13 cellular contexts compared by ENCODE assay signal in the genomic region with DNA sequence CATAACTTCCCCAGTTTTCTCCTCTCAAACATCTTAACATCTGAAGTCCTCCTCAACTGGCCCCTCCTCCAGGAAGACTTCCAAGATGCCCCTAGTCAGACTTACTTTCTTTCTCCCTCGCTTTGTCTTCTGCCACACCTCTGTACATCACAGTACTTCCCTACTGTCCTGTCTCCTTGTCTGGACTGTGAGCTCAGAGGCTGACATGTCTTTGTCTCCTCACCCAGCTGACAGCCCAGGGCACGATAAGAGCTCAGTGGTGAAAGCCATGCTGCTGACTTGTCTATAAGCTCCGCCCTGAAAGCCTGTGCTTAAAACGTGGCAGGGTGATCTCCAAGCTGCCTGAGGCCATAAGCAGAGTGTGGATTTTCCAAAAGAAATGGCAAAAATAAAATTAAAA. TPM values are rescaled to one million over a fixed set of nuclear protein-coding genes. Genes with fewer than 3 reads are reported as not detected.
DNase-seq lines count a peak whose midpoint lies in the region; ATAC-seq and TF ChIP-seq lines count a peak whose summit lies in the region.
"Had no signal": no experiment of that assay in that cellular context is flagged by ENCODE, and none has a peak within 500 bp of the region (broad histone marks: within the 10 kb centered on the region; RNA-seq: fewer than 3 reads in every experiment).

No MANE protein-coding gene starts in this region.

- no peak for TF ChIP-seq CTCF in fibroblast of lung (conservative IDR thresholded peaks at IDR 0.05 in 1 of 2, IDR thresholded peaks at IDR 0.05 in 1 of 2; ENCODE audit: low read depth in 1 of 2, low read length in 2 of 2)
- no peak for TF ChIP-seq CTCF in mucosa of descending colon (IDR thresholded peaks at IDR 0.05)

- H3K4me1 Mint-ChIP-seq in activated T-cell treated with anti-CD3 and anti-CD28 coated beads, Interleukin-2, amount 50 U/mL, for 24 hours (ENCODE audit: low read depth), result no peaks in the 10 kb centered on the region
- H3K4me1 Mint-ChIP-seq: activated CD4-positive, alpha-beta memory T cell treated with anti-CD3 and anti-CD28 coated beads, Interleukin-2, amount 10 ng/mL, durations not matched to agents 7 days and 5 days had no signal

- H3K4me2 ChIP-seq in fibroblast of lung (ENCODE audit: extremely low read depth, insufficient read depth, low read length), result peak overlapping the region; percentile 42

- DNase-seq in Daoy (ENCODE audit: low read depth) (peak; percentile 85), SK-N-DZ (ENCODE audit: low spot score) (peak; percentile 76), fibroblast of lung (ENCODE audit: low read depth in 2 of 2) (peak; percentile 80 to 84), mucosa of descending colon (no peak), G401 (ENCODE audit: low spot score) (no peak), pons (ENCODE audit: low spot score) (no peak), SHP77 treated with DMSO at 0.1 percent for 48 hours (lab: John Stamatoyannopoulos, UW) (no peak)
- no peak for DNase-seq in activated T-cell treated with anti-CD3 and anti-CD28 coated beads, Interleukin-2, amount 50 U/mL, for 24 hours
- DNase-seq: activated CD4-positive, alpha-beta memory T cell treated with anti-CD3 and anti-CD28 coated beads, Interleukin-2, amount 10 ng/mL, durations not matched to agents 7 days and 5 days; GOT3; NCI-H1048; ovary had no signal

- peak overlapping the region; percentile 70 for H2AFZ ChIP-seq in fibroblast of lung (ENCODE audit: low read length)

- H3K36me3 ChIP-seq in fibroblast of lung (ENCODE audit: control insufficient read depth, insufficient read depth, low read length) (no peaks in the 10 kb centered on the region), mucosa of descending colon (ENCODE audit: low read depth) (no peaks in the 10 kb centered on the region)
- H3K36me3 ChIP-seq: ovary had no signal

- no peaks in the 10 kb centered on the region for H4K20me1 ChIP-seq in fibroblast of lung (ENCODE audit: control insufficient read depth, extremely low read depth, insufficient read depth, low read length)

- no peak overlapping the region for H3K27ac Mint-ChIP-seq in activated T-cell treated with anti-CD3 and anti-CD28 coated beads, Interleukin-2, amount 50 U/mL, for 24 hours
- H3K27ac Mint-ChIP-seq: activated CD4-positive, alpha-beta memory T cell treated with anti-CD3 and anti-CD28 coated beads, Interleukin-2, amount 10 ng/mL, durations not matched to agents 7 days and 5 days; type B pancreatic cell had no signal

- in situ Hi-C loops in G401 (cut with HindIII; ENCODE audit: low sequenced_read_pairs), result no loop called here

- no peak overlapping the region for H3K4me3 Mint-ChIP-seq in activated T-cell treated with anti-CD3 and anti-CD28 coated beads, Interleukin-2, amount 50 U/mL, for 24 hours
- H3K4me3 Mint-ChIP-seq: activated CD4-positive, alpha-beta memory T cell treated with anti-CD3 and anti-CD28 coated beads, Interleukin-2, amount 10 ng/mL, durations not matched to agents 7 days and 5 days; type B pancreatic cell had no signal

- no peaks in the 10 kb centered on the region for H3K36me3 Mint-ChIP-seq in activated T-cell treated with anti-CD3 and anti-CD28 coated beads, Interleukin-2, amount 50 U/mL, for 24 hours (ENCODE audit: low read depth)

- no peak overlapping the region for H3K4me3 ChIP-seq in fibroblast of lung (replicated peaks in 1 of 4; ENCODE audit: control extremely low read depth in 1 of 4, insufficient read depth in 1 of 4, low read depth in 3 of 4, low read length in 4 of 4)
- no peak overlapping the region for H3K4me3 ChIP-seq in mucosa of descending colon
- H3K4me3 ChIP-seq: ovary had no signal

- H3K27ac ChIP-seq in fibroblast of lung (ENCODE audit: insufficient read depth, low read length), result peak overlapping the region; percentile 79
- H3K27ac ChIP-seq: ovary had no signal

- intact Hi-C loops in mucosa of descending colon (cut with DNase I, micrococcal nuclease), result no loop called here

- no peaks in the 10 kb centered on the region for H3K27me3 ChIP-seq in fibroblast of lung (ENCODE audit: control insufficient read depth, insufficient read depth, low read length)
- H3K27me3 ChIP-seq: ovary had no signal

- no peaks in the 10 kb centered on the region for H3K9me3 ChIP-seq in fibroblast of lung (ENCODE audit: control insufficient read depth, insufficient read depth, low read depth, low read length)
- H3K9me3 ChIP-seq in mucosa of descending colon, result no peaks in the 10 kb centered on the region
- H3K9me3 ChIP-seq: ovary had no signal

- H3K9ac ChIP-seq in fibroblast of lung (ENCODE audit: insufficient read depth, low read length), result peak overlapping the region; percentile 24

- H3K9me3 Mint-ChIP-seq in activated T-cell treated with anti-CD3 and anti-CD28 coated beads, Interleukin-2, amount 50 U/mL, for 24 hours, result no peaks in the 10 kb centered on the region
- H3K9me3 Mint-ChIP-seq: activated CD4-positive, alpha-beta memory T cell treated with anti-CD3 and anti-CD28 coated beads, Interleukin-2, amount 10 ng/mL, durations not matched to agents 7 days and 5 days; type B pancreatic cell had no signal

- peak; percentile 33 for ATAC-seq in mucosa of descending colon

- peaks cover 3% of the 10 kb centered on the region for H3K79me2 ChIP-seq in fibroblast of lung (ENCODE audit: control insufficient read depth, insufficient read depth, low read length)

- H3K27me3 Mint-ChIP-seq in activated T-cell treated with anti-CD3 and anti-CD28 coated beads, Interleukin-2, amount 50 U/mL, for 24 hours, result no peaks in the 10 kb centered on the region
- H3K27me3 Mint-ChIP-seq: type B pancreatic cell had no signal

- peaks cover 28% of the 10 kb centered on the region for H3K4me1 ChIP-seq in fibroblast of lung (ENCODE audit: control insufficient read depth, extremely low read depth, insufficient read depth, low read length)
- H3K4me1 ChIP-seq in mucosa of descending colon (ENCODE audit: low read depth), result no peaks in the 10 kb centered on the region

RNA-seq across cellular contexts. Expression of gene SLC25A51, which starts 33.0 kb away (rescaled TPM):
- total RNA-seq in Daoy (2014; rRNA removed; shearing (Covaris generic)), result 39.9 and 40.3 TPM in 2 replicates
- polyA plus RNA-seq in SK-N-DZ (2014; cell fraction: cytosol; rRNA removed), result 31.1 and 36.9 TPM in 2 replicates
- 16.9 and 19.2 TPM in 2 replicates for polyA plus RNA-seq in SK-N-DZ (2014; cell fraction: nucleus; rRNA removed)
- total RNA-seq in fibroblast of lung (91.7 and 100 TPM in 2 replicates), mucosa of descending colon (10 to 100 TPM; 20.6 to 32.2 (median 22.4) TPM)
- 39.3 and 41.6 TPM in 2 replicates for polyA plus RNA-seq in fibroblast of lung
- polyA plus RNA-seq in fibroblast of lung (2012), result 18.3 and 19.8 TPM in 2 replicates
- polyA minus RNA-seq in fibroblast of lung (ENCODE audit: low replicate concordance), result 41.1 and 58.5 TPM in 2 replicates
- 29.8 and 36.2 TPM in 2 replicates for total RNA-seq in G401 (2014; rRNA removed; shearing (Covaris generic))

Comparison
In these comparisons a context has a peak if more than half of its experiments do, and no peak if none do; other contexts are left out.
1. DNase-seq: peak in Daoy (single experiment), SK-N-DZ (single experiment) and fibroblast of lung (2 of 2); none in mucosa of descending colon (0 of 3), G401 (single experiment), pons (single experiment), SHP77 treated with DMSO at 0.1 percent for 48 hours (single experiment) and activated T-cell treated with anti-CD3 and anti-CD28 coated beads, Interleukin-2, amount 50 U/mL, for 24 hours (single experiment).